Comparison of ENCODE assay signal across 8 cellular contexts in genomic region chr16:27355610-27356009, GRCh38. TPM values are rescaled to one million over a fixed set of nuclear protein-coding genes. Genes with fewer than 3 reads are reported as not detected.
DNase-seq lines count a peak whose midpoint lies in the region; ATAC-seq and TF ChIP-seq lines count a peak whose summit lies in the region.

No MANE protein-coding gene starts in this region.

- no peak overlapping the region for H3K27ac ChIP-seq in brain microvascular endothelial cell
- no peak overlapping the region for H3K27ac ChIP-seq in RWPE1

- CTCF ChIA-PET in RWPE1 (lab: Yijun Ruan, JAX): interaction anchor here (1.2 kb wide), 1 partner anchor 101 kb away, joined by 5 read pairs; no protein-coding TSS in a partner anchor

- H3K27me3 ChIP-seq in brain microvascular endothelial cell (replicated peaks): no peaks in the 10 kb centered on the region

- peaks cover 85% of the 10 kb centered on the region for H3K36me3 ChIP-seq in brain microvascular endothelial cell (replicated peaks)

- H3K9me3 Mint-ChIP-seq in memory B cell: peaks cover 3% of the 10 kb centered on the region

- in situ Hi-C loops in GM13976 (cut with MboI; ENCODE audit: low sequenced_read_pairs, unreplicated experiment) (no loop called here), brain microvascular endothelial cell (cut with HindIII; ENCODE audit: low pct_ligation_motif_present, low sequenced_read_pairs) (no loop called here)

- H3K27ac Mint-ChIP-seq in memory B cell: no peak overlapping the region

- no peaks in the 10 kb centered on the region for H3K4me1 Mint-ChIP-seq in memory B cell

- POLR2A ChIA-PET in RWPE1 (lab: Yijun Ruan, JAX; ENCODE audit: low non-redundant PET): no interaction called here

- no peak overlapping the region for H3K4me3 Mint-ChIP-seq in memory B cell

- peaks cover 42% of the 10 kb centered on the region for H3K36me3 Mint-ChIP-seq in memory B cell

- DNase-seq in GM13976 (ENCODE audit: low spot score): no peak
- DNase-seq in RPMI7951 (ENCODE audit: low read depth): peak; percentile 20
- DNase-seq in brain microvascular endothelial cell: peak; percentile 53
- DNase-seq in memory B cell (ENCODE audit: low spot score in 2 of 2): no peak
- DNase-seq in NCI-H146 (lab: John Stamatoyannopoulos, UW): no peak
- no peak for DNase-seq in RWPE1 (ENCODE audit: low spot score)

- ATAC-seq in memory B cell (ENCODE audit: low read depth) (peak; percentile 31), HG03354 (IDR thresholded peaks at IDR 0.05; ENCODE audit: poor library complexity, severe bottlenecking, unreplicated experiment) (no peak), GM21447 (IDR thresholded peaks at IDR 0.05; ENCODE audit: unreplicated experiment) (no peak)

- no peaks in the 10 kb centered on the region for H3K27me3 Mint-ChIP-seq in memory B cell

- H3K4me3 ChIP-seq in brain microvascular endothelial cell (ENCODE audit: low read depth, low read length): no peak overlapping the region

- TF ChIP-seq CTCF in GM13976 (IDR thresholded peaks at IDR 0.05; ENCODE audit: borderline replicate concordance, control extremely low read depth, extremely low read depth, insufficient read depth, missing control alignments): peak; percentile 7
- TF ChIP-seq CTCF in brain microvascular endothelial cell (IDR thresholded peaks at IDR 0.05; ENCODE audit: low read depth, low read length, missing control alignments): peak; percentile 70
- no peak; the same call in 1 of the 2 replicates for TF ChIP-seq CTCF in RWPE1 (conservative IDR thresholded peaks at IDR 0.05; ENCODE audit: low read depth)

RNA-seq across cellular contexts. Expression of gene IL4R, which starts 41.8 kb away (rescaled TPM):
- total RNA-seq in RPMI7951 (2014; rRNA removed; shearing (Covaris generic)): 23.9 and 27.6 TPM in 2 replicates

RNA-seq across cellular contexts. Expression of gene IL21R, which starts 46.4 kb away (rescaled TPM):
- 1.1 and 2.1 TPM in 2 replicates for total RNA-seq in RPMI7951 (2014; rRNA removed; shearing (Covaris generic))

Comparison
In these comparisons a context has a peak if more than half of its experiments do, and no peak if none do; other contexts are left out.
1. DNase-seq: peak in RPMI7951 (single experiment) and brain microvascular endothelial cell (single experiment); none in GM13976 (single experiment), memory B cell (0 of 2), NCI-H146 (single experiment) and RWPE1 (single experiment).